ENCODE assay signal across 13 cellular contexts in the genomic region with DNA sequence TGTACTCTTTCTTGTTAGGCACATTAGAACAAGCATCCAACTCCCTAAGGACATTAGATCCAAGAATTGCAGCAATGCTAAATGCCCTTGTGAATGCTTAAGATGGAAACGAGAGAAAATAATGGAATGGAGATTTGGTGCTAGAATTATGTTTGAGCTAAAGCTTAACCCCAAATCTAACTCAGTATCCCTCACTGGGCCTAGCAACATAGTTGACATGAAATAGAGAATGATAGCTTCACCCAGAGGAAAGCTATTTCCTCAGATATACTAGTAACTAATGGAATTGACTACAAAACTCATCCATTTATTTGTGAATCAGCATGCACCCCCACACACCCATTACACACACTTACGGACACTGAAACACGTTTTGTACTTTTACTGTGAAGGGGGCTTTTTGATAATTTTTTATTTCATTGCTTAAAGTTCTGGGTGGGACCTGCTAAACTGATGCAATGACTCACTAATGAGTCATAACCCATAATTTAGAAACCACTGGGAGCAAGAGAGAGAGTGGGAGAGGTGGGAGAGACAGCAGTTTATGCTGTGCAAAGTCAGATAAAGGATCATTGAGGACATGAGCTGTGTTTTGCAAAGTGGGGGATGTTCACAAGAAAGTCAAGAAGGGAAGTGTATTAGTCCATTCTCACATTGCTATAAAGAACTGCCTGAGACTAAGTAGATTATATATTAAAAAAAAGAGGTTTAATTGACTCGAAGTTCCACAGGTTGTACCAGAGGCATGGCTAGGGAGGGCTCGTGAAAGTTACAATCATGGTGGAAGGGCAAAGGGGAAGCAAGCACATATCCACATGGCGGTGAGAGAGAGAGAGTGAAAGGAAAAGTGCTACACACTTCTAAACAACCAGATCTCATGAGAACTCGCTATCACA.
DNase-seq lines count a peak whose midpoint lies in the region; ATAC-seq and TF ChIP-seq lines count a peak whose summit lies in the region.
"Had no signal": no experiment of that assay in that cellular context is flagged by ENCODE, and none has a peak within 500 bp of the region (broad histone marks: within the 10 kb centered on the region; RNA-seq: fewer than 3 reads in every experiment).

No MANE protein-coding gene starts in this region.

- DNase-seq in T-helper 2 cell treated with Interferon-gamma antibody and Interleukin-4, amounts not matched to agents 5 μg/mL and 100 μg/mL, for 36 hours (ENCODE audit: low spot score), result no peak
- DNase-seq in T-helper 2 cell (no peak), M059J (ENCODE audit: low read depth) (peak; percentile 52), amniotic epithelial cell (ENCODE audit: low read depth) (peak; percentile 10), natural killer cell (no peak), Calu3 (no peak), GM19238 (ENCODE audit: insufficient read length, low spot score) (no peak)
- DNase-seq: activated B cell treated with CpG ODN at 0.5 μM for 24 hours, aorta, H7, NCI-H1436, psoas muscle had no signal

- H3K4me1 Mint-ChIP-seq in T-helper 2 cell treated with Interferon-gamma antibody and Interleukin-4, amounts not matched to agents 5 μg/mL and 100 μg/mL, for 36 hours (ENCODE audit: low read depth), result peaks cover 22% of the 10 kb centered on the region
- peaks cover 75 to 80% of the 10 kb centered on the region in 2 donors for H3K4me1 Mint-ChIP-seq in natural killer cell
- H3K4me1 Mint-ChIP-seq in Calu3 (ENCODE audit: low read depth, unreplicated experiment), result peaks cover 8% of the 10 kb centered on the region
- H3K4me1 Mint-ChIP-seq: activated B cell treated with CpG ODN at 0.5 μM for 24 hours had no signal

- peak in 2 of 3 donors; percentile 15 to 48 for ATAC-seq in natural killer cell
- ATAC-seq in GM21423 (IDR thresholded peaks at IDR 0.05; ENCODE audit: unreplicated experiment), result no peak
- ATAC-seq: psoas muscle had no signal

- H3K27ac Mint-ChIP-seq in T-helper 2 cell treated with Interferon-gamma antibody and Interleukin-4, amounts not matched to agents 5 μg/mL and 100 μg/mL, for 36 hours, result peak overlapping the region; percentile 35
- H3K27ac Mint-ChIP-seq in natural killer cell, result peak overlapping the region; percentile 93
- no peak overlapping the region for H3K27ac Mint-ChIP-seq in Calu3 (ENCODE audit: unreplicated experiment)
- H3K27ac Mint-ChIP-seq: activated B cell treated with CpG ODN at 0.5 μM for 24 hours had no signal

- no peak overlapping the region for H3K4me3 Mint-ChIP-seq in T-helper 2 cell treated with Interferon-gamma antibody and Interleukin-4, amounts not matched to agents 5 μg/mL and 100 μg/mL, for 36 hours
- H3K4me3 Mint-ChIP-seq in natural killer cell (peak overlapping the region; percentile 90), Calu3 (ENCODE audit: low read depth, unreplicated experiment) (no peak overlapping the region)
- H3K4me3 Mint-ChIP-seq: activated B cell treated with CpG ODN at 0.5 μM for 24 hours had no signal

- TF ChIP-seq CTCF in natural killer cell (IDR thresholded peaks at IDR 0.05) (no peak), Calu3 (IDR thresholded peaks at IDR 0.05; ENCODE audit: unreplicated experiment) (no peak)

- peaks cover 16% of the 10 kb centered on the region for H3K9me3 Mint-ChIP-seq in T-helper 2 cell treated with Interferon-gamma antibody and Interleukin-4, amounts not matched to agents 5 μg/mL and 100 μg/mL, for 36 hours
- H3K9me3 Mint-ChIP-seq in natural killer cell, result peaks cover 8 to 15% of the 10 kb centered on the region in 2 donors
- H3K9me3 Mint-ChIP-seq in Calu3 (ENCODE audit: low read depth, unreplicated experiment), result peaks cover 4% of the 10 kb centered on the region

- BruUV-seq in Calu3 (replicated peaks; lab: Mats Ljungman, UMichigan), result no TSS peak

- intact Hi-C loops in natural killer cell (cut with micrococcal nuclease) (loop anchor here (2.0 kb wide), 1 partner anchor 27 kb away; no protein-coding TSS in a partner anchor), Calu3 (cut with micrococcal nuclease; ENCODE audit: unreplicated experiment) (no loop called here)

- CTCF ChIA-PET in Calu3 (lab: Charles Lee), result interaction anchor here (0.6 kb wide), 2 partner anchors 32 to 105 kb away, joined by 3 to 8 read pairs; no protein-coding TSS in a partner anchor

- H3K36me3 Mint-ChIP-seq in T-helper 2 cell treated with Interferon-gamma antibody and Interleukin-4, amounts not matched to agents 5 μg/mL and 100 μg/mL, for 36 hours (ENCODE audit: low read depth), result no peaks in the 10 kb centered on the region
- peaks cover under 1% of the 10 kb centered on the region for H3K36me3 Mint-ChIP-seq in natural killer cell
- H3K36me3 Mint-ChIP-seq in Calu3 (ENCODE audit: insufficient read depth, unreplicated experiment), result no peaks in the 10 kb centered on the region

- H3K27me3 Mint-ChIP-seq in T-helper 2 cell treated with Interferon-gamma antibody and Interleukin-4, amounts not matched to agents 5 μg/mL and 100 μg/mL, for 36 hours (ENCODE audit: low read depth), result peaks cover 3% of the 10 kb centered on the region
- H3K27me3 Mint-ChIP-seq in natural killer cell (ENCODE audit: low read depth in 2 of 2) (no peaks in the 10 kb centered on the region), Calu3 (ENCODE audit: unreplicated experiment) (peaks cover 42% of the 10 kb centered on the region)

Comparison
In these comparisons a context has a peak if more than half of its experiments do, and no peak if none do; other contexts are left out.
1. DNase-seq: peak in M059J (single experiment) and amniotic epithelial cell (single experiment); none in T-helper 2 cell treated with Interferon-gamma antibody and Interleukin-4, amounts not matched to agents 5 μg/mL and 100 μg/mL, for 36 hours (single experiment), T-helper 2 cell (0 of 5), natural killer cell (single experiment), Calu3 (single experiment) and GM19238 (single experiment).